In the genomic region with DNA sequence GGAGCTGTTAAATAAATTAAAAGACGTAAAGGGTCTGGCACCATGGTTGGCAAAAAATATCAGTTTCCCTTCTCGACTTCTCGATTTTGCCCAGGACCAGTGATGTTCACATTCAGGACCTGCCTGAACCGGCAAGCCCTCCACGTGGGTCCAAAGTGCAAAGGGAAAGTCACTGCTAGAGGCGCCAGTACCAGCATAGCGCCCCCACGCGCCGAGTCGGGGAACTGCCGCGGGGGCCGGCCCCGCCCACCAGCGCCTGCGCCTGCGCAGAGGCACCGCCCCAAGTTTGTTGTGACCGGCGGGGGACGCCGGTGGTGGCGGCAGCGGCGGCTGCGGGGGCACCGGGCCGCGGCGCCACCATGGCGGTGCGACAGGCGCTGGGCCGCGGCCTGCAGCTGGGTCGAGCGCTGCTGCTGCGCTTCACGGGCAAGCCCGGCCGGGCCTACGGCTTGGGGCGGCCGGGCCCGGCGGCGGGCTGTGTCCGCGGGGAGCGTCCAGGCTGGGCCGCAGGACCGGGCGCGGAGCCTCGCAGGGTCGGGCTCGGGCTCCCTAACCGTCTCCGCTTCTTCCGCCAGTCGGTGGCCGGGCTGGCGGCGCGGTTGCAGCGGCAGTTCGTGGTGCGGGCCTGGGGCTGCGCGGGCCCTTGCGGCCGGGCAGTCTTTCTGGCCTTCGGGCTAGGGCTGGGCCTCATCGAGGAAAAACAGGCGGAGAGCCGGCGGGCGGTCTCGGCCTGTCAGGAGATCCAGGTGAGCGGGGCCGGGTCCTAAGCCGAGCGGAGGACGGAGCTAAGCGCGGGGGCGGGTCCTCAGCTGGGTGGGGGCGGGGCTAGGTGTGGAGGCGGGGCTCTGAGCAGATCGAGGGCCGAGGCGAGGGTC, we compare ENCODE assay signal across 7 cellular contexts. TPM values are rescaled to one million over a fixed set of nuclear protein-coding genes. Genes with fewer than 3 reads are reported as not detected.
DNase-seq lines count a peak whose midpoint lies in the region; ATAC-seq, FAIRE-seq and TF ChIP-seq lines count a peak whose summit lies in the region.

TSS of gene PINK1 (plus strand) at position 269 of the 875 bp plus-strand sequence. CDS start at position 360, 91 bp downstream.

- FAIRE-seq in HepG2 (lab: Jason Lieb, UNC) = peak; percentile 88

- peak; percentile 60 for ATAC-seq in HG03175 (IDR thresholded peaks at IDR 0.05; ENCODE audit: unreplicated experiment)
- peak; percentile 90 for ATAC-seq in HepG2

- peak in 1 of 2 experiments; percentile 39; a peak in 1 of 4 replicates for TF ChIP-seq POLR2A in HepG2 (IDR thresholded peaks at IDR 0.05; ENCODE audit: insufficient read depth in 1 of 2, low read depth in 2 of 2, low read length in 2 of 2)

- TF ChIP-seq CTCF in GM13977 (IDR thresholded peaks at IDR 0.05; ENCODE audit: extremely low read depth, insufficient read depth, missing control alignments) (peak; percentile 100), HepG2 (CRISPR knock-in tag; IDR thresholded peaks at IDR 0.05) (peak; percentile 94)

- H3K4me3 ChIP-seq in HepG2 (replicated peaks in 1 of 3; ENCODE audit: insufficient read depth in 1 of 3, low read depth in 2 of 3, low read length in 3 of 3) = peak within 1 kb of the TSS; percentile 74 to 90 (median 77)

- H2AFZ ChIP-seq in HepG2 (ENCODE audit: low read length) = peak within 1 kb of the TSS; percentile 64

- 0 out of 5 replicates have a peak, but pooled peaks cover 0 to 1% of the 10 kb centered on the region in 2 experiments for H3K36me3 ChIP-seq in HepG2 (replicated peaks in 1 of 2; ENCODE audit: control insufficient read depth in 1 of 2, insufficient read depth in 2 of 2, low read length in 2 of 2)

- in situ Hi-C loops in GM13977 (cut with MboI; ENCODE audit: low pct_unique_long_range_greater_than_20kb, low sequenced_read_pairs, unreplicated experiment) (loop anchor here (25.0 kb wide), 1 partner anchor 96 kb away; no protein-coding TSS in a partner anchor), HepG2 (cut with HindIII; ENCODE audit: extremely low pct_ligation_motif_present, low pct_unique_long_range_greater_than_20kb) (no loop called here)

- TF ChIP-seq EP300 in HepG2 (IDR thresholded peaks at IDR 0.05; ENCODE audit: low read depth in 2 of 2, low read length in 2 of 2) (peak; percentile 32 to 55; a peak in 2 of 4 replicates), HepG2 (CRISPR knock-in tag; IDR thresholded peaks at IDR 0.05; ENCODE audit: borderline replicate concordance) (no peak)

- TF ChIP-seq RAD21 in HepG2 (CRISPR knock-in tag; IDR thresholded peaks at IDR 0.05) = peak; percentile 92

- BruUV-seq in HepG2 (replicated peaks; lab: Mats Ljungman, UMichigan) = no TSS peak

- peaks cover 22% of the 10 kb centered on the region for H3K4me1 ChIP-seq in HepG2 (ENCODE audit: insufficient read depth, low read length)

- no peaks in the 10 kb centered on the region for H4K20me1 ChIP-seq in HepG2 (ENCODE audit: insufficient read depth, low read length)

- H3K4me2 ChIP-seq in HepG2 (ENCODE audit: low read depth, low read length) = peak within 1 kb of the TSS; percentile 96

- peak within 1 kb of the TSS; percentile 85 for H3K9ac ChIP-seq in HepG2 (ENCODE audit: insufficient read depth, low read depth, low read length)

- no peaks in the 10 kb centered on the region for H3K79me2 ChIP-seq in HepG2 (ENCODE audit: insufficient read depth, low read length)

- H3K27me3 ChIP-seq in HepG2 (ENCODE audit: control insufficient read depth in 1 of 2, insufficient read depth in 2 of 2, low read length in 2 of 2) = no peaks in the 10 kb centered on the region

- peak within 1 kb of the TSS; percentile 75 for H3K27ac ChIP-seq in HepG2 (ENCODE audit: extremely low read length, insufficient read depth, low read length)

- H3K9me3 ChIP-seq in HepG2 (ENCODE audit: low read length) = no peaks in the 10 kb centered on the region

- CTCF ChIA-PET in HepG2 (lab: Yijun Ruan, JAX; ENCODE audit: low intra/inter-chr PET ratio, low total read pairs) = interaction anchor here (2.9 to 3.1 kb wide), 2 partner anchors 58 to 111 kb away, joined by 13 to 23 read pairs; no protein-coding TSS in a partner anchor

- POLR2A ChIA-PET in HepG2 (lab: Yijun Ruan, JAX) = interaction anchor here (0.6 to 3.5 kb wide), 16 partner anchors 12 to 153 kb away, joined by 3 to 45 read pairs (median 4); partner anchors contain the start of genes CAMK2N1, CDA, DDOST and FAM43B

- intact Hi-C loops in HepG2 (cut with micrococcal nuclease; ENCODE audit: unreplicated experiment) = loop anchor here (1.0 to 2.0 kb wide), 2 partner anchors 59 to 111 kb away; no protein-coding TSS in a partner anchor

- peak; percentile 93 for DNase-seq in GM13977 (ENCODE audit: low spot score)
- DNase-seq in NCI-H510A treated with DMSO at 0.1 percent for 48 hours (lab: John Stamatoyannopoulos, UW) = peak; percentile 90
- DNase-seq in activated CD4-positive, alpha-beta T cell treated with anti-CD3 and anti-CD28 coated beads, Interleukin-2, amount 50 U/mL, for 48 hours = peak; percentile 78 to 85
- peak; percentile 32 to 76 for DNase-seq in dermis microvascular lymphatic vessel endothelial cell (ENCODE audit: low read depth in 2 of 2)
- peak; percentile 86 for DNase-seq in HepG2 (ENCODE audit: low spot score)
- peak; percentile 91 to 94 for DNase-seq in stimulated activated CD4-positive, alpha-beta T cell treated with anti-CD3 and anti-CD28 coated beads, Interleukin-2, amount 100 ng/mL, for 48 hours

- WGBS in HepG2 (ENCODE audit: low lambda C conversion rate) = under 1% methylated on average over 21 of the region's 93 CpGs

TF ChIP-seq in HepG2, 621 proteins besides CTCF, POLR2A, EP300 and RAD21 (continues in another document):
- TF ChIP-seq SALL1 (CRISPR knock-in tag; IDR thresholded peaks at IDR 0.05) (peak; percentile 66), MEIS2 (CRISPR knock-in tag; IDR thresholded peaks at IDR 0.05) (no peak), GTF2F1 (IDR thresholded peaks at IDR 0.05; ENCODE audit: low read length) (no peak), KMT2B (CRISPR knock-in tag; IDR thresholded peaks at IDR 0.05) (peak; percentile 37; the same call in 1 of the 2 replicates), ATF7 (IDR thresholded peaks at IDR 0.05) (no peak), ATF7 (CRISPR knock-in tag; IDR thresholded peaks at IDR 0.05) (no peak), MAFG (CRISPR knock-in tag; IDR thresholded peaks at IDR 0.05) (no peak), NFYC (CRISPR knock-in tag; IDR thresholded peaks at IDR 0.05) (0 out of 2 replicates have a peak, but pooled peaks have one; percentile 17), BRF2 (CRISPR knock-in tag; IDR thresholded peaks at IDR 0.05) (no peak), LCORL (IDR thresholded peaks at IDR 0.05) (no peak), LCORL (CRISPR knock-in tag; IDR thresholded peaks at IDR 0.05) (no peak), TSC22D2 (CRISPR knock-in tag; IDR thresholded peaks at IDR 0.05; ENCODE audit: borderline replicate concordance) (0 out of 2 replicates have a peak, but pooled peaks have one; percentile 31)
- TF ChIP-seq, protein P1, sequence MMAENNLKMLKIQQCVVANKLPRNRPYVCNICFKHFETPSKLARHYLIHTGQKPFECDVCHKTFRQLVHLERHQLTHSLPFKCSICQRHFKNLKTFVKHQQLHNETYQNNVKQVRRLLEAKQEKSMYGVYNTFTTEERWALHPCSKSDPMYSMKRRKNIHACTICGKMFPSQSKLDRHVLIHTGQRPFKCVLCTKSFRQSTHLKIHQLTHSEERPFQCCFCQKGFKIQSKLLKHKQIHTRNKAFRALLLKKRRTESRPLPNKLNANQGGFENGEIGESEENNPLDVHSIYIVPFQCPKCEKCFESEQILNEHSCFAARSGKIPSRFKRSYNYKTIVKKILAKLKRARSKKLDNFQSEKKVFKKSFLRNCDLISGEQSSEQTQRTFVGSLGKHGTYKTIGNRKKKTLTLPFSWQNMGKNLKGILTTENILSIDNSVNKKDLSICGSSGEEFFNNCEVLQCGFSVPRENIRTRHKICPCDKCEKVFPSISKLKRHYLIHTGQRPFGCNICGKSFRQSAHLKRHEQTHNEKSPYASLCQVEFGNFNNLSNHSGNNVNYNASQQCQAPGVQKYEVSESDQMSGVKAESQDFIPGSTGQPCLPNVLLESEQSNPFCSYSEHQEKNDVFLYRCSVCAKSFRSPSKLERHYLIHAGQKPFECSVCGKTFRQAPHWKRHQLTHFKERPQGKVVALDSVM (CRISPR knock-in tag; IDR thresholded peaks at IDR 0.05) = no peak

RNA-seq across cellular contexts. Expression of gene PINK1, which starts in this region (rescaled TPM):
- 53.4 and 100 TPM in 2 replicates for total RNA-seq in dermis microvascular lymphatic vessel endothelial cell
- 13.1 and 15.3 TPM in 2 replicates for total RNA-seq in HepG2 (2016; rRNA removed; fragmentation: Illumina TruSeq; extraction: Trizol)
- 5.6 and 6.1 TPM in 2 replicates for total RNA-seq in HepG2 (2016; cell fraction: cytosol; rRNA removed; fragmentation: Illumina TruSeq; extraction: Trizol; ENCODE audit: low read depth)
- total RNA-seq in HepG2 (2016; cell fraction: insoluble cytoplasmic fraction; rRNA removed; fragmentation: Illumina TruSeq; extraction: Trizol) = 13.5 and 15.3 TPM in 2 replicates
- 11.1 and 11.3 TPM in 2 replicates for total RNA-seq in HepG2 (2016; cell fraction: membrane; rRNA removed; fragmentation: Illumina TruSeq; extraction: Trizol)
- 6.6 and 7.9 TPM in 2 replicates for total RNA-seq in HepG2 (2016; cell fraction: nucleus; rRNA removed; fragmentation: Illumina TruSeq; extraction: Trizol)
- polyA plus RNA-seq in HepG2 (2011; rRNA removed) = 16.1 and 22.2 TPM in 2 replicates
- polyA plus RNA-seq in HepG2 (2011; cell fraction: cytosol; rRNA removed) = 18.4 and 20.0 TPM in 2 replicates
- polyA plus RNA-seq in HepG2 (2011; cell fraction: nucleus; rRNA removed) = 9.4 and 14.0 TPM in 2 replicates
- polyA plus RNA-seq in HepG2 (2012) = 16.1 and 27.7 TPM in 2 replicates
- 5.1 and 5.5 TPM in 2 replicates for polyA plus RNA-seq in HepG2 (2016; cell fraction: cytosol; fragmentation: Illumina TruSeq; extraction: Trizol; ENCODE audit: low read depth)
- 11.4 and 13.0 TPM in 2 replicates for polyA plus RNA-seq in HepG2 (2016; cell fraction: insoluble cytoplasmic fraction; fragmentation: Illumina TruSeq; extraction: Trizol; ENCODE audit: low read depth)
- 6.7 and 7.8 TPM in 2 replicates for polyA plus RNA-seq in HepG2 (2016; cell fraction: membrane; fragmentation: Illumina TruSeq; extraction: Trizol; ENCODE audit: low read depth)
- polyA plus RNA-seq in HepG2 (2016; cell fraction: nucleus; fragmentation: Illumina TruSeq; extraction: Trizol; ENCODE audit: insufficient read depth, low read depth) = 7.1 and 7.2 TPM in 2 replicates
- 18.7 and 37.0 TPM in 2 replicates for polyA minus RNA-seq in HepG2 (2011; rRNA and poly(A)+ RNA removed; ENCODE audit: low replicate concordance)
- 6.9 and 10.6 TPM in 2 replicates for polyA minus RNA-seq in HepG2 (2011; cell fraction: cytosol; rRNA and poly(A)+ RNA removed)
- 5.0 and 6.5 TPM in 2 replicates for polyA minus RNA-seq in HepG2 (2011; cell fraction: nucleus; rRNA and poly(A)+ RNA removed)

Comparison
In these comparisons a context has a peak if more than half of its experiments do, and no peak if none do; other contexts are left out.
1. Peak in every context shown above with its lines: DNase-seq, ATAC-seq, H3K4me3 ChIP-seq and H3K27ac ChIP-seq.